ENCODE assay signal across 13 cellular contexts in genomic region chr1:119686661-119687060, GRCh38. TPM values are rescaled to one million over a fixed set of nuclear protein-coding genes. Genes with fewer than 3 reads are reported as not detected.
DNase-seq lines count a peak whose midpoint lies in the region; ATAC-seq, FAIRE-seq and TF ChIP-seq lines count a peak whose summit lies in the region.
"Had no signal": no experiment of that assay in that cellular context is flagged by ENCODE, and none has a peak within 500 bp of the region (broad histone marks: within the 10 kb centered on the region; RNA-seq: fewer than 3 reads in every experiment).

No MANE protein-coding gene starts in this region.

- FAIRE-seq in bronchial epithelial cell (lab: Jason Lieb, UNC), result peak; percentile 13

- no peaks in the 10 kb centered on the region for H3K4me1 ChIP-seq in Peyer's patch
- H3K4me1 ChIP-seq: SJSA1 had no signal

- no peak for TF ChIP-seq CTCF in bronchial epithelial cell (IDR thresholded peaks at IDR 0.05; ENCODE audit: insufficient read depth, low read length, severe bottlenecking)
- no peak for TF ChIP-seq CTCF in omental fat pad (IDR thresholded peaks at IDR 0.05)
- no peak for TF ChIP-seq CTCF in Peyer's patch (IDR thresholded peaks at IDR 0.05)

- H3K4me3 ChIP-seq in bronchial epithelial cell (ENCODE audit: low read depth, low read length) (no peak overlapping the region), Peyer's patch (no peak overlapping the region)
- H3K4me3 ChIP-seq: SJSA1 had no signal

- no peaks in the 10 kb centered on the region for H3K36me3 ChIP-seq in bronchial epithelial cell (ENCODE audit: control insufficient read depth, insufficient read depth, low read length)
- no peaks in the 10 kb centered on the region for H3K36me3 ChIP-seq in Peyer's patch
- H3K36me3 ChIP-seq: SJSA1 had no signal

- TF ChIP-seq POLR2A in Peyer's patch (IDR thresholded peaks at IDR 0.05), result no peak

- no peak overlapping the region for H3K27ac ChIP-seq in Peyer's patch
- H3K27ac ChIP-seq: SJSA1 had no signal

- DNase-seq in DMS79 (lab: John Stamatoyannopoulos, UW) (peak; percentile 82), NCI-H345 (lab: John Stamatoyannopoulos, UW) (peak; percentile 44), bronchial epithelial cell (ENCODE audit: low read depth) (peak; percentile 97), omental fat pad (ENCODE audit: low spot score) (no peak), GF-D8 (lab: John Stamatoyannopoulos, UW) (no peak), Peyer's patch (no peak), ecto neural progenitor cell (ENCODE audit: low spot score) (no peak)
- DNase-seq: activated CD8-positive, alpha-beta T cell treated with anti-CD3 and anti-CD28 coated beads, Interleukin-2, amount 10 ng/mL, durations not matched to agents 7 days and 5 days; activated naive CD4-positive, alpha-beta T cell treated with Interleukin-2 at 50 U/mL for 16 hours; hippocampal formation; NCI-H524 treated with DMSO at 0.1 percent for 48 hours had no signal

- peak; percentile 32 for ATAC-seq in omental fat pad (ENCODE audit: low FRiP score)
- ATAC-seq in HG02938 (IDR thresholded peaks at IDR 0.05; ENCODE audit: unreplicated experiment), result no peak
- ATAC-seq: activated CD8-positive, alpha-beta T cell treated with anti-CD3 and anti-CD28 coated beads, Interleukin-2, amount 10 ng/mL, durations not matched to agents 7 days and 5 days had no signal

- no peaks in the 10 kb centered on the region for H3K9me3 ChIP-seq in Peyer's patch
- H3K9me3 ChIP-seq: SJSA1 had no signal

- H3K27me3 ChIP-seq in bronchial epithelial cell (ENCODE audit: control insufficient read depth, insufficient read depth, low read length) (no peaks in the 10 kb centered on the region), Peyer's patch (no peaks in the 10 kb centered on the region)

RNA-seq across cellular contexts. Expression of gene PHGDH, which starts 25.1 kb away (rescaled TPM):
- total RNA-seq in bronchial epithelial cell (168 and 207 TPM in 2 replicates), omental fat pad (10 to 100 TPM; 21.5 to 95.4 (median 28.4) TPM), Peyer's patch (10 to 100 TPM in 1 of 4 donors, 1 to 10 TPM in 3; 2.8 to 19.0 (median 4.3) TPM)

RNA-seq across cellular contexts. Expression of gene ZNF697, which starts 38.6 kb away (rescaled TPM):
- 3.7 and 5.5 TPM in 2 replicates for total RNA-seq in bronchial epithelial cell
- 10 to 100 TPM in 1 of 4 donors, 1 to 10 TPM in 3; 6.5 to 13.1 (median 8.8) TPM for total RNA-seq in omental fat pad
- total RNA-seq in Peyer's patch, result 1 to 10 TPM; 4.4 to 6.3 (median 5.0) TPM

Comparison
In these comparisons a context has a peak if more than half of its experiments do, and no peak if none do; other contexts are left out.
1. DNase-seq: peak in DMS79 (single experiment), NCI-H345 (single experiment) and bronchial epithelial cell (single experiment); none in omental fat pad (single experiment), GF-D8 (single experiment), Peyer's patch (0 of 3) and ecto neural progenitor cell (single experiment).